In genomic region chr14:34113051-34113511, GRCh38 we compare ENCODE assay signal across 14 cellular contexts.
DNase-seq lines count a peak whose midpoint lies in the region; ATAC-seq and TF ChIP-seq lines count a peak whose summit lies in the region.
"Had no signal": no experiment of that assay in that cellular context is flagged by ENCODE, and none has a peak within 500 bp of the region (broad histone marks: within the 10 kb centered on the region; RNA-seq: fewer than 3 reads in every experiment).

No MANE protein-coding gene starts in this region.

- peaks cover 5 to 6% of the 10 kb centered on the region in 2 donors for H3K9me3 Mint-ChIP-seq in stimulated activated naive B cell treated with anti-CD40 and anti-IgM and Interleukin-4, amounts not matched to agents 10 μg/mL and 1 μg/mL and 100 μg/mL, for 72 hours
- H3K9me3 Mint-ChIP-seq: effector memory CD8-positive, alpha-beta T cell had no signal

- H3K4me1 Mint-ChIP-seq in stimulated activated naive B cell treated with anti-CD40 and anti-IgM and Interleukin-4, amounts not matched to agents 10 μg/mL and 1 μg/mL and 100 μg/mL, for 72 hours = no peaks in the 10 kb centered on the region
- H3K4me1 Mint-ChIP-seq: memory B cell had no signal

- H3K9me3 ChIP-seq in mesenchymal stem cell (ENCODE audit: control insufficient read depth, low read length) = peaks cover 6% of the 10 kb centered on the region

- H2AK5ac ChIP-seq in mesenchymal stem cell (ENCODE audit: low read length, severe bottlenecking) = no peak overlapping the region

- WGBS in mesenchymal stem cell = 70% methylated on average over 4 of the region's 5 CpGs

- no peaks in the 10 kb centered on the region for H3K27me3 ChIP-seq in BJ (ENCODE audit: control insufficient read depth, insufficient read depth, low read length)
- H3K27me3 ChIP-seq in mesenchymal stem cell (ENCODE audit: control insufficient read depth in 1 of 2, insufficient read depth in 1 of 2, low read length in 2 of 2) = peaks cover 0 to 19% of the 10 kb centered on the region in 2 experiments

- no peak overlapping the region for H2AFZ ChIP-seq in mesenchymal stem cell (ENCODE audit: low read depth, low read length)
- H2AFZ ChIP-seq: parathyroid adenoma had no signal

- H3K4me3 Mint-ChIP-seq in stimulated activated naive B cell treated with anti-CD40 and anti-IgM and Interleukin-4, amounts not matched to agents 10 μg/mL and 1 μg/mL and 100 μg/mL, for 72 hours = no peak overlapping the region
- H3K4me3 Mint-ChIP-seq: effector memory CD8-positive, alpha-beta T cell; memory B cell had no signal

- no peak overlapping the region for H3K14ac ChIP-seq in mesenchymal stem cell (ENCODE audit: low read length in 2 of 2)

- no peak for ATAC-seq in GM18870 (IDR thresholded peaks at IDR 0.05; ENCODE audit: unreplicated experiment)
- ATAC-seq in stimulated activated naive B cell treated with anti-CD40 and anti-IgM and Interleukin-4, amounts not matched to agents 10 μg/mL and 1 μg/mL and 100 μg/mL, for 72 hours (replicated peaks) = no peak
- ATAC-seq: effector memory CD8-positive, alpha-beta T cell; Right ventricle myocardium inferior had no signal

- H3K27me3 Mint-ChIP-seq in stimulated activated naive B cell treated with anti-CD40 and anti-IgM and Interleukin-4, amounts not matched to agents 10 μg/mL and 1 μg/mL and 100 μg/mL, for 72 hours = peaks cover 3 to 14% of the 10 kb centered on the region in 2 donors
- H3K27me3 Mint-ChIP-seq: memory B cell had no signal

- H3K4me3 ChIP-seq in BJ (ENCODE audit: low read depth, low read length) = no peak overlapping the region
- no peak overlapping the region for H3K4me3 ChIP-seq in LNCaP clone FGC (ENCODE audit: low read depth, low read length)
- no peak overlapping the region for H3K4me3 ChIP-seq in astrocyte of the spinal cord (ENCODE audit: low read depth, low read length)
- H3K4me3 ChIP-seq in mesenchymal stem cell (ENCODE audit: insufficient read depth in 1 of 2, low read depth in 1 of 2, low read length in 2 of 2) = no peak overlapping the region

- peak; percentile 39 for DNase-seq in BJ (ENCODE audit: low read depth)
- DNase-seq in LNCaP clone FGC (ENCODE audit: low read depth) = peak; percentile 75
- DNase-seq in astrocyte of the spinal cord (ENCODE audit: low read depth, low spot score) = peak; percentile 3
- peak; percentile 34 for DNase-seq in mesenchymal stem cell
- DNase-seq in stimulated activated naive B cell treated with anti-CD40 and anti-IgM and Interleukin-4, amounts not matched to agents 10 μg/mL and 1 μg/mL and 100 μg/mL, for 72 hours = no peak
- no peak for DNase-seq in NCI-H2107 (lab: John Stamatoyannopoulos, UW)
- no peak for DNase-seq in stimulated activated CD4-positive, alpha-beta T cell treated with anti-CD3 and anti-CD28 coated beads, Interleukin-2, amount 100 ng/mL, for 24 hours
- DNase-seq: aorta; effector memory CD8-positive, alpha-beta T cell; NCI-H510A treated with DMSO at 0.1 percent for 48 hours had no signal

- POLR2A ChIA-PET in BJ (lab: Charles Lee) = interaction anchor here (0.7 to 1.0 kb wide), 2 partner anchors 8 to 53 kb away, joined by 4 read pairs; no protein-coding TSS in a partner anchor

- H3K36me3 ChIP-seq in BJ (ENCODE audit: control insufficient read depth, insufficient read depth, low read length) (no peaks in the 10 kb centered on the region), mesenchymal stem cell (ENCODE audit: control insufficient read depth in 1 of 2, insufficient read depth in 2 of 2, low read depth in 1 of 2, low read length in 2 of 2) (no peaks in the 10 kb centered on the region)

- H2BK120ac ChIP-seq in mesenchymal stem cell (ENCODE audit: low read depth, low read length) = no peak overlapping the region

- no peak overlapping the region for H3K4ac ChIP-seq in mesenchymal stem cell (ENCODE audit: low read depth in 1 of 2, low read length in 2 of 2)

- no peaks in the 10 kb centered on the region for H3K4me1 ChIP-seq in mesenchymal stem cell (ENCODE audit: control insufficient read depth, insufficient read depth, low read depth, low read length)
- H3K4me1 ChIP-seq: parathyroid adenoma had no signal

- no peak overlapping the region for H4K91ac ChIP-seq in mesenchymal stem cell (ENCODE audit: low read length)

- H4K8ac ChIP-seq in mesenchymal stem cell (ENCODE audit: low read length) = no peak overlapping the region

- H2BK5ac ChIP-seq in mesenchymal stem cell (ENCODE audit: low read depth, low read length, poor library complexity, severe bottlenecking) = no peak overlapping the region

- in situ Hi-C loops in astrocyte of the spinal cord (cut with HindIII; ENCODE audit: low sequenced_read_pairs) = no loop called here

- no peak overlapping the region for H3K9ac ChIP-seq in mesenchymal stem cell (ENCODE audit: low read length)
- H3K9ac ChIP-seq: parathyroid adenoma had no signal

- H2BK12ac ChIP-seq in mesenchymal stem cell (ENCODE audit: low read length in 2 of 2) = no peak overlapping the region

- no peak overlapping the region for H3K18ac ChIP-seq in mesenchymal stem cell (ENCODE audit: low read depth in 1 of 2, low read length in 2 of 2)

- CTCF ChIA-PET in BJ (lab: Yijun Ruan, JAX) = interaction anchor here (0.8 to 2.1 kb wide), 3 partner anchors 12 to 108 kb away, joined by 3 to 7 read pairs (median 5); no protein-coding TSS in a partner anchor

- TF ChIP-seq CTCF in BJ (IDR thresholded peaks at IDR 0.05; ENCODE audit: insufficient read depth, low read depth, low read length) = no peak
- no peak for TF ChIP-seq CTCF in LNCaP clone FGC (IDR thresholded peaks at IDR 0.05; ENCODE audit: control insufficient read depth, extremely low read depth, insufficient read depth)
- no peak for TF ChIP-seq CTCF in astrocyte of the spinal cord (IDR thresholded peaks at IDR 0.05; ENCODE audit: low read depth, low read length)

- H3K4me2 ChIP-seq in mesenchymal stem cell (ENCODE audit: low read length, poor library complexity, severe bottlenecking) = no peak overlapping the region

- H3K23ac ChIP-seq in mesenchymal stem cell (ENCODE audit: low read length in 2 of 2) = no peak overlapping the region

- H2BK15ac ChIP-seq in mesenchymal stem cell (ENCODE audit: low read depth, poor library complexity, severe bottlenecking) = no peak overlapping the region

- H3K36me3 Mint-ChIP-seq in stimulated activated naive B cell treated with anti-CD40 and anti-IgM and Interleukin-4, amounts not matched to agents 10 μg/mL and 1 μg/mL and 100 μg/mL, for 72 hours = no peaks in the 10 kb centered on the region
- H3K36me3 Mint-ChIP-seq: memory B cell had no signal

- H3K27ac ChIP-seq in mesenchymal stem cell (ENCODE audit: low read length, poor library complexity, severe bottlenecking) = peak overlapping the region; percentile 42
- H3K27ac ChIP-seq: parathyroid adenoma had no signal

- H3K79me1 ChIP-seq in mesenchymal stem cell (replicated peaks; ENCODE audit: low read length, poor library complexity, severe bottlenecking) = no peaks in the 10 kb centered on the region

- no peak overlapping the region for H3K27ac Mint-ChIP-seq in stimulated activated naive B cell treated with anti-CD40 and anti-IgM and Interleukin-4, amounts not matched to agents 10 μg/mL and 1 μg/mL and 100 μg/mL, for 72 hours
- H3K27ac Mint-ChIP-seq: effector memory CD8-positive, alpha-beta T cell; memory B cell had no signal

Comparison
In these comparisons a context has a peak if more than half of its experiments do, and no peak if none do; other contexts are left out.
1. DNase-seq: peak in BJ (single experiment), LNCaP clone FGC (single experiment), astrocyte of the spinal cord (single experiment) and mesenchymal stem cell (single experiment); none in stimulated activated naive B cell treated with anti-CD40 and anti-IgM and Interleukin-4, amounts not matched to agents 10 μg/mL and 1 μg/mL and 100 μg/mL, for 72 hours (single experiment), NCI-H2107 (single experiment) and stimulated activated CD4-positive, alpha-beta T cell treated with anti-CD3 and anti-CD28 coated beads, Interleukin-2, amount 100 ng/mL, for 24 hours (0 of 2).